9 cellular contexts compared by ENCODE assay signal in genomic region chr11:5690216-5690615, GRCh38. TPM values are rescaled to one million over a fixed set of nuclear protein-coding genes. Genes with fewer than 3 reads are reported as not detected.
A peak's percentile ranks its signal among the peaks of the same experiment; 100 is the strongest.
DNase-seq lines count a peak whose midpoint lies in the region; ATAC-seq and TF ChIP-seq lines count a peak whose summit lies in the region.
"Had no signal": no experiment of that assay in that cellular context is flagged by ENCODE, and none has a peak within 500 bp of the region (broad histone marks: within the 10 kb centered on the region; RNA-seq: fewer than 3 reads in every experiment).

No MANE protein-coding gene starts in this region.

- ATAC-seq in lower lobe of right lung, result peak; percentile 65 to 72
- peak; percentile 63 for ATAC-seq in upper lobe of right lung
- ATAC-seq in HG03469 (IDR thresholded peaks at IDR 0.05; ENCODE audit: unreplicated experiment), result no peak

- H3K27ac Mint-ChIP-seq in activated naive CD4-positive, alpha-beta T cell treated with anti-CD3 and anti-CD28 coated beads for 36 hours, result peak overlapping the region; percentile 98
- peak overlapping the region; percentile 81 to 97 (median 95) for H3K27ac Mint-ChIP-seq in brain

- peaks cover 40% of the 10 kb centered on the region for H3K36me3 Mint-ChIP-seq in activated naive CD4-positive, alpha-beta T cell treated with anti-CD3 and anti-CD28 coated beads for 36 hours (ENCODE audit: low read depth)
- no peaks in the 10 kb centered on the region for H3K36me3 Mint-ChIP-seq in brain

- H3K27ac ChIP-seq in lower lobe of right lung (peak overlapping the region; percentile 94), upper lobe of right lung (peak overlapping the region; percentile 94)
- H3K27ac ChIP-seq: cardiac muscle cell had no signal

- no peaks in the 10 kb centered on the region for H3K9me3 Mint-ChIP-seq in activated naive CD4-positive, alpha-beta T cell treated with anti-CD3 and anti-CD28 coated beads for 36 hours
- peaks cover 0 to 6% (median 0%) of the 10 kb centered on the region in 5 experiments for H3K9me3 Mint-ChIP-seq in brain

- intact Hi-C loops in activated naive CD4-positive, alpha-beta T cell treated with anti-CD3 and anti-CD28 coated beads for 36 hours (cut with micrococcal nuclease), result no loop called here
- intact Hi-C loops in lower lobe of right lung (cut with DNase I), result no loop called here
- intact Hi-C loops in upper lobe of right lung (cut with DNase I), result no loop called here

- DNase-seq in activated naive CD4-positive, alpha-beta T cell treated with anti-CD3 and anti-CD28 coated beads for 36 hours, result peak; percentile 33
- no peak for DNase-seq in activated naive CD4-positive, alpha-beta T cell treated with Interleukin-2 at 50 U/mL for 16 hours
- no peak for DNase-seq in lower lobe of right lung
- no peak for DNase-seq in upper lobe of right lung
- DNase-seq in NCI-H526 treated with DMSO at 0.1 percent for 48 hours (lab: John Stamatoyannopoulos, UW), result no peak
- no peak for DNase-seq in DMS79 treated with DMSO at 0.1 percent for 48 hours (lab: John Stamatoyannopoulos, UW)

- peaks cover 51% of the 10 kb centered on the region for H3K4me1 Mint-ChIP-seq in activated naive CD4-positive, alpha-beta T cell treated with anti-CD3 and anti-CD28 coated beads for 36 hours (ENCODE audit: low read depth)
- H3K4me1 Mint-ChIP-seq in brain, result peaks cover 33% of the 10 kb centered on the region

- no peaks in the 10 kb centered on the region for H3K27me3 ChIP-seq in lower lobe of right lung (ENCODE audit: low read depth)
- no peaks in the 10 kb centered on the region for H3K27me3 ChIP-seq in upper lobe of right lung
- H3K27me3 ChIP-seq: cardiac muscle cell had no signal

- H3K9me3 ChIP-seq in lower lobe of right lung (no peaks in the 10 kb centered on the region), upper lobe of right lung (no peaks in the 10 kb centered on the region)

- H3K4me1 ChIP-seq in lower lobe of right lung (peaks cover 42% of the 10 kb centered on the region), upper lobe of right lung (peaks cover 13% of the 10 kb centered on the region)

- H3K4me3 Mint-ChIP-seq in activated naive CD4-positive, alpha-beta T cell treated with anti-CD3 and anti-CD28 coated beads for 36 hours, result peak overlapping the region; percentile 92
- peak overlapping the region; percentile 27 to 90 (median 78) for H3K4me3 Mint-ChIP-seq in brain

- TF ChIP-seq CTCF in brain (conservative IDR thresholded peaks at IDR 0.05) (no peak), lower lobe of right lung (IDR thresholded peaks at IDR 0.05) (no peak), upper lobe of right lung (IDR thresholded peaks at IDR 0.05) (no peak)

- H3K4me3 ChIP-seq in lower lobe of right lung (peak overlapping the region; percentile 64), upper lobe of right lung (peak overlapping the region; percentile 70)
- H3K4me3 ChIP-seq: cardiac muscle cell had no signal

- CTCF ChIA-PET in activated naive CD4-positive, alpha-beta T cell treated with anti-CD3 and anti-CD28 coated beads for 36 hours (lab: Charles Lee), result no interaction called here

- H3K36me3 ChIP-seq in lower lobe of right lung (peaks cover 5% of the 10 kb centered on the region), upper lobe of right lung (no peaks in the 10 kb centered on the region)
- H3K36me3 ChIP-seq: cardiac muscle cell had no signal

- no peaks in the 10 kb centered on the region for H3K27me3 Mint-ChIP-seq in activated naive CD4-positive, alpha-beta T cell treated with anti-CD3 and anti-CD28 coated beads for 36 hours (ENCODE audit: low read depth)
- peaks cover 2% of the 10 kb centered on the region for H3K27me3 Mint-ChIP-seq in brain

RNA-seq across cellular contexts. Expression of gene TRIM22, which starts 0.6 kb away (rescaled TPM):
- 100 to 1,000 TPM; 280 to 292 TPM for total RNA-seq in activated naive CD4-positive, alpha-beta T cell treated with anti-CD3 and anti-CD28 coated beads for 36 hours
- 4.5 TPM for polyA plus RNA-seq in brain (ENCODE audit: insufficient read depth, low read depth, low replicate concordance)
- total RNA-seq in lower lobe of right lung, result 224 TPM
- 203 TPM for total RNA-seq in upper lobe of right lung
- total RNA-seq: cardiac muscle cell had no signal

RNA-seq across cellular contexts. Expression of gene TRIM5, which starts 5.3 kb away (rescaled TPM):
- total RNA-seq in activated naive CD4-positive, alpha-beta T cell treated with anti-CD3 and anti-CD28 coated beads for 36 hours, result 10 to 100 TPM; 37.2 to 38.0 TPM
- 1.3 TPM for polyA plus RNA-seq in brain (ENCODE audit: insufficient read depth, low read depth, low replicate concordance)
- total RNA-seq in lower lobe of right lung (37.1 TPM), upper lobe of right lung (44.4 TPM)

RNA-seq across cellular contexts. Expression of gene OR56B1, which starts 46.0 kb away (rescaled TPM):
- under 1 TPM in 1 of 2 experiments, not detected in 1; 0.20 TPM for total RNA-seq in activated naive CD4-positive, alpha-beta T cell treated with anti-CD3 and anti-CD28 coated beads for 36 hours
- not detected for polyA plus RNA-seq in brain (ENCODE audit: insufficient read depth, low read depth, low replicate concordance)
- total RNA-seq in lower lobe of right lung (not detected), upper lobe of right lung (0.17 TPM)
- total RNA-seq: cardiac muscle cell had no signal
- polyA plus RNA-seq: cardiac muscle cell had no signal
